Comparison of ENCODE assay signal across 8 cellular contexts in genomic region chr10:78805176-78805575, GRCh38.
A peak's percentile ranks its signal among the peaks of the same experiment; 100 is the strongest.
DNase-seq lines count a peak whose midpoint lies in the region; ATAC-seq, FAIRE-seq and TF ChIP-seq lines count a peak whose summit lies in the region.

No MANE protein-coding gene starts in this region.

- 26 to 30% (median 27%) methylated on average over 6 of the region's 6 CpGs for WGBS in stomach, 5 donors

- no peak overlapping the region for H3K27ac ChIP-seq in kidney (ENCODE audit: low read depth in 2 of 2, low read length in 2 of 2)
- H3K27ac ChIP-seq in stomach, result peak overlapping the region in 4 of 5 donors; percentile 59 to 81 (median 78)
- H3K27ac ChIP-seq in substantia nigra (ENCODE audit: low read depth, low read length, poor library complexity, severe bottlenecking), result no peak overlapping the region

- no peak overlapping the region for H3K9ac ChIP-seq in kidney (ENCODE audit: low read length in 2 of 2)

- no peaks in the 10 kb centered on the region for H3K36me3 ChIP-seq in kidney (ENCODE audit: control insufficient read depth in 1 of 2, insufficient read depth in 2 of 2, low read length in 2 of 2)
- no peaks in the 10 kb centered on the region for H3K36me3 ChIP-seq in stomach

- H3K4me3 ChIP-seq in kidney (ENCODE audit: low read length in 2 of 2) (no peak overlapping the region), stomach (no peak overlapping the region)

- peak; percentile 1 for DNase-seq in HS-27A (ENCODE audit: low read depth)
- peak; percentile 96 for DNase-seq in astrocyte of the hippocampus (ENCODE audit: low read depth, low spot score)
- peak; percentile 79 for DNase-seq in kidney
- DNase-seq in stomach, result peak; percentile 40
- DNase-seq in substantia nigra (lab: John Stamatoyannopoulos, UW), result no peak

- no peaks in the 10 kb centered on the region for H3K9me3 ChIP-seq in kidney (ENCODE audit: control insufficient read depth in 1 of 2, low read length in 2 of 2)
- no peaks in the 10 kb centered on the region for H3K9me3 ChIP-seq in stomach

- ATAC-seq in HG03442 (IDR thresholded peaks at IDR 0.05; ENCODE audit: unreplicated experiment) (no peak), GM19397 (IDR thresholded peaks at IDR 0.05; ENCODE audit: unreplicated experiment) (no peak), HG03159 (IDR thresholded peaks at IDR 0.05; ENCODE audit: unreplicated experiment) (no peak)

- intact Hi-C loops in kidney (cut with DNase I) (no loop called here), stomach (cut with DNase I; ENCODE audit: low total_unique reads) (no loop called here)

- peaks cover 4 to 12% of the 10 kb centered on the region in 2 donors for H3K4me1 ChIP-seq in kidney (ENCODE audit: control insufficient read depth in 1 of 2, insufficient read depth in 1 of 2, low read depth in 1 of 2, low read length in 2 of 2)
- H3K4me1 ChIP-seq in stomach, result peaks cover 6 to 57% (median 38%) of the 10 kb centered on the region in 4 donors

- TF ChIP-seq POLR2A in stomach (IDR thresholded peaks at IDR 0.05), result no peak

- FAIRE-seq in kidney (lab: Jason Lieb, UNC), result no peak

- H3K27me3 ChIP-seq in stomach, result no peaks in the 10 kb centered on the region

- TF ChIP-seq CTCF in kidney (IDR thresholded peaks at IDR 0.05; ENCODE audit: borderline replicate concordance, extremely low read depth, insufficient read depth) (no peak), stomach (IDR thresholded peaks at IDR 0.05) (no peak)

- no peak for TF ChIP-seq EP300 in stomach (IDR thresholded peaks at IDR 0.05)

Comparison
In these comparisons a context has a peak if more than half of its experiments do, and no peak if none do; other contexts are left out.
1. DNase-seq: peak in HS-27A (single experiment), astrocyte of the hippocampus (single experiment), kidney (single experiment) and stomach (single experiment); none in substantia nigra (0 of 49).
2. H3K27ac ChIP-seq: peak in stomach (4 of 5); none in kidney (0 of 2) and substantia nigra (single experiment).